ENCODE assay signal across 1 cellular context in genomic region chr17:62649570-62649969, GRCh38.
TF ChIP-seq lines count a peak whose summit lies in the region.

No MANE protein-coding gene starts in this region.

TF ChIP-seq in K562, 482 proteins besides CTCF, POLR2A, EP300 and RAD21 (continued from another document):
- TF ChIP-seq, protein P1, sequence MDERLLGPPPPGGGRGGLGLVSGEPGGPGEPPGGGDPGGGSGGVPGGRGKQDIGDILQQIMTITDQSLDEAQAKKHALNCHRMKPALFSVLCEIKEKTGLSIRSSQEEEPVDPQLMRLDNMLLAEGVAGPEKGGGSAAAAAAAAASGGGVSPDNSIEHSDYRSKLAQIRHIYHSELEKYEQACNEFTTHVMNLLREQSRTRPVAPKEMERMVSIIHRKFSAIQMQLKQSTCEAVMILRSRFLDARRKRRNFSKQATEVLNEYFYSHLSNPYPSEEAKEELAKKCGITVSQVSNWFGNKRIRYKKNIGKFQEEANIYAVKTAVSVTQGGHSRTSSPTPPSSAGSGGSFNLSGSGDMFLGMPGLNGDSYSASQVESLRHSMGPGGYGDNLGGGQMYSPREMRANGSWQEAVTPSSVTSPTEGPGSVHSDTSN (CRISPR knock-in tag; IDR thresholded peaks at IDR 0.05; ENCODE audit: low read depth) = no peak
- TF ChIP-seq, protein P1 (tag; conservative IDR thresholded peaks at IDR 0.05; ENCODE audit: low read depth) = peak; percentile 32; the same call in 1 of the 2 replicates
TF ChIP-seq in K562: peak in this region for 3.
